In genomic region chr18:34709631-34710429, GRCh38 we compare ENCODE assay signal across 8 cellular contexts. TPM values are rescaled to one million over a fixed set of nuclear protein-coding genes. Genes with fewer than 3 reads are reported as not detected.
DNase-seq lines count a peak whose midpoint lies in the region; ATAC-seq and FAIRE-seq lines count a peak whose summit lies in the region.

TSS of gene DTNA (plus strand) at chr18:34710298. CDS start at chr18:34755977, 45,679 bp downstream.

- no peak for FAIRE-seq in GM19239 (lab: Jason Lieb, UNC)

- peaks cover 35% of the 10 kb centered on the region for H3K4me1 ChIP-seq in HAP-1
- no peaks in the 10 kb centered on the region for H3K4me1 ChIP-seq in esophagus (ENCODE audit: control insufficient read depth in 2 of 2, insufficient read depth in 2 of 2, low read length in 1 of 2)
- no peaks in the 10 kb centered on the region for H3K4me1 ChIP-seq in naive thymus-derived CD4-positive, alpha-beta T cell (ENCODE audit: control insufficient read depth in 2 of 2, insufficient read depth in 2 of 2, low read length in 2 of 2)

- peak; percentile 72 for ATAC-seq in naive thymus-derived CD4-positive, alpha-beta T cell

- in situ Hi-C loops in HAP-1 (cut with MboI; ENCODE audit: low sequenced_read_pairs), result no loop called here
- in situ Hi-C loops in KBM-7 (cut with MboI; ENCODE audit: low pct_unique_long_range_greater_than_20kb, low sequenced_read_pairs), result no loop called here
- in situ Hi-C loops in G401 (cut with HindIII; ENCODE audit: low sequenced_read_pairs), result no loop called here

- peak within 1 kb of the TSS; percentile 24 to 47 for H3K27ac ChIP-seq in esophagus (ENCODE audit: low read depth in 2 of 2, low read length in 1 of 2)
- no peak within 1 kb of the TSS for H3K27ac ChIP-seq in naive thymus-derived CD4-positive, alpha-beta T cell (ENCODE audit: low read depth, low read length)

- peaks cover 2 to 22% (median 11%) of the 10 kb centered on the region in 5 donors for H3K27me3 Mint-ChIP-seq in naive thymus-derived CD4-positive, alpha-beta T cell
- no peaks in the 10 kb centered on the region for H3K27me3 Mint-ChIP-seq in activated T-helper 1 cell treated with anti-CD3 and anti-CD28 coated beads, Interleukin-12 subunit alpha, Interleukin-12 subunit beta, Interleukin-2, Interleukin-4 antibody, amounts not matched to agents 30 ng/mL and 10 ng/mL and 1 ng/mL, durations not matched to agents 14 hours and 24 hours and 36 hours (ENCODE audit: insufficient read depth)

- H3K9me3 Mint-ChIP-seq in naive thymus-derived CD4-positive, alpha-beta T cell, result peaks cover 0 to 2% (median 0%) of the 10 kb centered on the region in 11 donors
- no peaks in the 10 kb centered on the region for H3K9me3 Mint-ChIP-seq in activated T-helper 1 cell treated with anti-CD3 and anti-CD28 coated beads, Interleukin-12 subunit alpha, Interleukin-12 subunit beta, Interleukin-2, Interleukin-4 antibody, amounts not matched to agents 30 ng/mL and 10 ng/mL and 1 ng/mL, durations not matched to agents 14 hours and 24 hours and 36 hours

- H3K4me1 Mint-ChIP-seq in naive thymus-derived CD4-positive, alpha-beta T cell, result no peaks in the 10 kb centered on the region
- H3K4me1 Mint-ChIP-seq in activated T-helper 1 cell treated with anti-CD3 and anti-CD28 coated beads, Interleukin-12 subunit alpha, Interleukin-12 subunit beta, Interleukin-2, Interleukin-4 antibody, amounts not matched to agents 30 ng/mL and 10 ng/mL and 1 ng/mL, durations not matched to agents 14 hours and 24 hours and 36 hours (ENCODE audit: low read depth), result no peaks in the 10 kb centered on the region

- H3K27ac Mint-ChIP-seq in naive thymus-derived CD4-positive, alpha-beta T cell, result no peak within 1 kb of the TSS
- no peak within 1 kb of the TSS for H3K27ac Mint-ChIP-seq in activated T-helper 1 cell treated with anti-CD3 and anti-CD28 coated beads, Interleukin-12 subunit alpha, Interleukin-12 subunit beta, Interleukin-2, Interleukin-4 antibody, amounts not matched to agents 30 ng/mL and 10 ng/mL and 1 ng/mL, durations not matched to agents 14 hours and 24 hours and 36 hours

- intact Hi-C loops in naive thymus-derived CD4-positive, alpha-beta T cell (cut with micrococcal nuclease), result no loop called here
- intact Hi-C loops in activated T-helper 1 cell treated with anti-CD3 and anti-CD28 coated beads, Interleukin-12 subunit alpha, Interleukin-12 subunit beta, Interleukin-2, Interleukin-4 antibody, amounts not matched to agents 30 ng/mL and 10 ng/mL and 1 ng/mL, durations not matched to agents 14 hours and 24 hours and 36 hours (cut with micrococcal nuclease), result no loop called here

- H3K36me3 Mint-ChIP-seq in naive thymus-derived CD4-positive, alpha-beta T cell, result no peaks in the 10 kb centered on the region
- H3K36me3 Mint-ChIP-seq in activated T-helper 1 cell treated with anti-CD3 and anti-CD28 coated beads, Interleukin-12 subunit alpha, Interleukin-12 subunit beta, Interleukin-2, Interleukin-4 antibody, amounts not matched to agents 30 ng/mL and 10 ng/mL and 1 ng/mL, durations not matched to agents 14 hours and 24 hours and 36 hours (ENCODE audit: low read depth), result no peaks in the 10 kb centered on the region

- H3K27me3 ChIP-seq in HAP-1 (ENCODE audit: low read depth), result no peaks in the 10 kb centered on the region
- no peaks in the 10 kb centered on the region for H3K27me3 ChIP-seq in esophagus (ENCODE audit: control insufficient read depth in 1 of 2, insufficient read depth in 2 of 2, low read length in 2 of 2)
- H3K27me3 ChIP-seq in naive thymus-derived CD4-positive, alpha-beta T cell (ENCODE audit: control insufficient read depth in 2 of 2, insufficient read depth in 2 of 2, low read length in 2 of 2), result no peaks in the 10 kb centered on the region

- WGBS in esophagus, 2 donors, result 53 to 58% methylated on average over 2 of the region's 2 CpGs

- H3K36me3 ChIP-seq in HAP-1 (replicated peaks), result no peaks in the 10 kb centered on the region
- no peaks in the 10 kb centered on the region for H3K36me3 ChIP-seq in esophagus (ENCODE audit: control insufficient read depth in 2 of 2, insufficient read depth in 2 of 2, low read length in 1 of 2)
- no peaks in the 10 kb centered on the region for H3K36me3 ChIP-seq in naive thymus-derived CD4-positive, alpha-beta T cell (ENCODE audit: control insufficient read depth in 2 of 3, insufficient read depth in 3 of 3, low read length in 3 of 3)

- H3K4me3 ChIP-seq in HAP-1, result peak within 1 kb of the TSS; percentile 12
- H3K4me3 ChIP-seq in esophagus (ENCODE audit: low read depth in 1 of 2, low read length in 2 of 2), result no peak within 1 kb of the TSS
- no peak within 1 kb of the TSS for H3K4me3 ChIP-seq in naive thymus-derived CD4-positive, alpha-beta T cell (ENCODE audit: low read length)

- POLR2A ChIA-PET in naive thymus-derived CD4-positive, alpha-beta T cell (lab: Charles Lee), result no interaction called here

- DNase-seq in HAP-1 (ENCODE audit: low spot score in 2 of 2) (peak; percentile 51 to 69), OCI-M1 (lab: John Stamatoyannopoulos, UW) (peak; percentile 39), KBM-7 (no peak), GM19239 (ENCODE audit: insufficient read length, low spot score) (no peak), G401 (ENCODE audit: low spot score) (no peak)
- no peak for DNase-seq in naive thymus-derived CD4-positive, alpha-beta T cell
- no peak for DNase-seq in activated T-helper 1 cell treated with anti-CD3 and anti-CD28 coated beads, Interleukin-12 subunit alpha, Interleukin-12 subunit beta, Interleukin-2, Interleukin-4 antibody, amounts not matched to agents 30 ng/mL and 10 ng/mL and 1 ng/mL, durations not matched to agents 14 hours and 24 hours and 36 hours (ENCODE audit: low spot score)

- CTCF ChIA-PET in naive thymus-derived CD4-positive, alpha-beta T cell (lab: Charles Lee), result no interaction called here

- no peak within 1 kb of the TSS for H3K4me3 Mint-ChIP-seq in naive thymus-derived CD4-positive, alpha-beta T cell
- H3K4me3 Mint-ChIP-seq in activated T-helper 1 cell treated with anti-CD3 and anti-CD28 coated beads, Interleukin-12 subunit alpha, Interleukin-12 subunit beta, Interleukin-2, Interleukin-4 antibody, amounts not matched to agents 30 ng/mL and 10 ng/mL and 1 ng/mL, durations not matched to agents 14 hours and 24 hours and 36 hours, result no peak within 1 kb of the TSS

- H3K9me3 ChIP-seq in HAP-1, result no peaks in the 10 kb centered on the region
- H3K9me3 ChIP-seq in esophagus (ENCODE audit: control insufficient read depth in 2 of 2, insufficient read depth in 1 of 2, low read depth in 1 of 2, low read length in 1 of 2), result no peaks in the 10 kb centered on the region
- no peaks in the 10 kb centered on the region for H3K9me3 ChIP-seq in naive thymus-derived CD4-positive, alpha-beta T cell (ENCODE audit: control insufficient read depth in 2 of 3, low read length in 3 of 3)

RNA-seq across cellular contexts. Expression of gene DTNA, which starts in this region (rescaled TPM):
- 10 to 100 TPM in 1 of 2 donors, 1 to 10 TPM in 1; 6.7 to 15.0 TPM for polyA plus RNA-seq in esophagus
- 1 to 10 TPM in 1 of 5 experiments, under 1 TPM in 3, not detected in 1; 0.49 to 1.5 (median 0.63) TPM for total RNA-seq in naive thymus-derived CD4-positive, alpha-beta T cell
- polyA plus RNA-seq in naive thymus-derived CD4-positive, alpha-beta T cell, result not detected
- total RNA-seq in G401 (2014; rRNA removed; shearing (Covaris generic)), result 0.14 and 1.0 TPM in 2 replicates
- total RNA-seq in activated T-helper 1 cell treated with anti-CD3 and anti-CD28 coated beads, Interleukin-12 subunit alpha, Interleukin-12 subunit beta, Interleukin-2, Interleukin-4 antibody, amounts not matched to agents 30 ng/mL and 10 ng/mL and 1 ng/mL, durations not matched to agents 14 hours and 24 hours and 36 hours, result not detected in 2 replicates

Comparison
In these comparisons a context has a peak if more than half of its experiments do, and no peak if none do; other contexts are left out.
1. RNA of gene DTNA (polyA plus RNA-seq): 6.7 to 15.0 TPM in esophagus; not detected in naive thymus-derived CD4-positive, alpha-beta T cell; every median in the first group is over 4 times any median in the second.
2. DNase-seq: peak in HAP-1 (2 of 2) and OCI-M1 (single experiment); none in naive thymus-derived CD4-positive, alpha-beta T cell (0 of 9), KBM-7 (single experiment), GM19239 (single experiment), G401 (single experiment) and activated T-helper 1 cell treated with anti-CD3 and anti-CD28 coated beads, Interleukin-12 subunit alpha, Interleukin-12 subunit beta, Interleukin-2, Interleukin-4 antibody, amounts not matched to agents 30 ng/mL and 10 ng/mL and 1 ng/mL, durations not matched to agents 14 hours and 24 hours and 36 hours (single experiment).